In genomic region chr1:109483658-109484518, GRCh38 we compare ENCODE assay signal across 8 cellular contexts. TPM values are rescaled to one million over a fixed set of nuclear protein-coding genes. Genes with fewer than 3 reads are reported as not detected.
A peak's percentile ranks its signal among the peaks of the same experiment; 100 is the strongest.
DNase-seq lines count a peak whose midpoint lies in the region; ATAC-seq and TF ChIP-seq lines count a peak whose summit lies in the region.

ATXN7L2 (plus strand) TSS chr1:109483905; CDS start chr1:109483954, 49 bp downstream.

- H3K9me3 ChIP-seq in BE2C, result no peaks in the 10 kb centered on the region

- H3K4me3 ChIP-seq in BE2C (ENCODE audit: low read depth, low read length) (peak within 1 kb of the TSS; percentile 97), choroid plexus epithelial cell (ENCODE audit: low read depth, low read length) (peak within 1 kb of the TSS; percentile 79)

- peak; percentile 94 for DNase-seq in BE2C
- DNase-seq in GM19240 (ENCODE audit: insufficient read length, low spot score), result peak; percentile 93
- peak; percentile 73 to 88 for DNase-seq in NCI-H524 (lab: John Stamatoyannopoulos, UW)
- peak; percentile 93 for DNase-seq in activated CD4-positive, alpha-beta T cell treated with anti-CD3 and anti-CD28 coated beads for 48 hours
- DNase-seq in choroid plexus epithelial cell (ENCODE audit: low read depth), result peak; percentile 95
- DNase-seq in left kidney (ENCODE audit: low read depth, low spot score), result peak; percentile 97
- DNase-seq in stimulated activated CD4-positive, alpha-beta T cell treated with anti-CD3 and anti-CD28 coated beads, Interleukin-1b, Interleukin-23, amount 100 ng/mL, for 48 hours, result peak; percentile 92

- peaks cover 5% of the 10 kb centered on the region for H3K36me3 ChIP-seq in BE2C

- ATAC-seq in HG03442 (IDR thresholded peaks at IDR 0.05; ENCODE audit: unreplicated experiment), result peak; percentile 73

- no peaks in the 10 kb centered on the region for H3K27me3 ChIP-seq in BE2C

- no peaks in the 10 kb centered on the region for H3K4me1 ChIP-seq in BE2C

- no peak; the same call in 1 of the 2 replicates for TF ChIP-seq CTCF in BE2C (IDR thresholded peaks at IDR 0.05; ENCODE audit: low read depth, low read length)
- no peak for TF ChIP-seq CTCF in choroid plexus epithelial cell (conservative IDR thresholded peaks at IDR 0.05; ENCODE audit: low read depth, low read length)

RNA-seq across cellular contexts. Expression of gene ATXN7L2, which starts in this region (rescaled TPM):
- polyA plus RNA-seq in BE2C (2012; ENCODE audit: insufficient read depth, insufficient read length, low read depth), result 68.4 TPM

Comparison
In these comparisons a context has a peak if more than half of its experiments do, and no peak if none do; other contexts are left out.
1. Peak in every context shown above with its lines: DNase-seq, ATAC-seq and H3K4me3 ChIP-seq.